Comparison of ENCODE assay signal across 10 cellular contexts in genomic region chr10:114638874-114639625, GRCh38. TPM values are rescaled to one million over a fixed set of nuclear protein-coding genes. Genes with fewer than 3 reads are reported as not detected.
A peak's percentile ranks its signal among the peaks of the same experiment; 100 is the strongest.
DNase-seq lines count a peak whose midpoint lies in the region; ATAC-seq, FAIRE-seq and TF ChIP-seq lines count a peak whose summit lies in the region.
"Had no signal": no experiment of that assay in that cellular context is flagged by ENCODE, and none has a peak within 500 bp of the region (broad histone marks: within the 10 kb centered on the region; RNA-seq: fewer than 3 reads in every experiment).

No MANE protein-coding gene starts in this region.

- H3K79me2 ChIP-seq in fibroblast of lung (ENCODE audit: control insufficient read depth, insufficient read depth, low read length) = no peaks in the 10 kb centered on the region

- no peaks in the 10 kb centered on the region for H3K9me3 ChIP-seq in fibroblast of lung (ENCODE audit: control insufficient read depth, insufficient read depth, low read depth, low read length)
- H3K9me3 ChIP-seq in upper lobe of left lung = no peaks in the 10 kb centered on the region

- no peak for FAIRE-seq in H54 (lab: Jason Lieb, UNC)
- FAIRE-seq: bronchial epithelial cell had no signal

- DNase-seq in A172 (ENCODE audit: low spot score) (peak; percentile 94), NCI-H446 (lab: John Stamatoyannopoulos, UW) (peak; percentile 15 to 29), fibroblast of lung (ENCODE audit: low read depth in 2 of 2) (peak; percentile 80 to 99), H54 (ENCODE audit: insufficient read length, low spot score) (no peak), upper lobe of left lung (no peak), NCI-H774 (lab: John Stamatoyannopoulos, UW) (no peak), KG1 (lab: John Stamatoyannopoulos, UW) (no peak)
- DNase-seq: SW 1271 had no signal

- H3K27ac ChIP-seq in fibroblast of lung (ENCODE audit: insufficient read depth, low read length) (no peak overlapping the region), upper lobe of left lung (no peak overlapping the region)

- H2AFZ ChIP-seq in fibroblast of lung (ENCODE audit: low read length) = no peak overlapping the region

- H3K4me2 ChIP-seq in fibroblast of lung (ENCODE audit: extremely low read depth, insufficient read depth, low read length) = no peak overlapping the region

- H3K4me1 ChIP-seq in fibroblast of lung (ENCODE audit: control insufficient read depth, extremely low read depth, insufficient read depth, low read length) (peaks cover 19% of the 10 kb centered on the region), upper lobe of left lung (peaks cover 14 to 24% (median 24%) of the 10 kb centered on the region in 4 donors)

- ATAC-seq in GM19372 (IDR thresholded peaks at IDR 0.05; ENCODE audit: low read depth, unreplicated experiment) (peak; percentile 49), upper lobe of left lung (ENCODE audit: low FRiP score in 2 of 2) (no peak)

- no peak for TF ChIP-seq CTCF in fibroblast of lung (conservative IDR thresholded peaks at IDR 0.05 in 1 of 2, IDR thresholded peaks at IDR 0.05 in 1 of 2; ENCODE audit: low read depth in 1 of 2, low read length in 2 of 2)
- no peak for TF ChIP-seq CTCF in upper lobe of left lung (IDR thresholded peaks at IDR 0.05)

- no peak overlapping the region for H3K9ac ChIP-seq in fibroblast of lung (ENCODE audit: insufficient read depth, low read length)

- TF ChIP-seq POLR2A in H54 (IDR thresholded peaks at IDR 0.05; ENCODE audit: low read depth, low read length) = no peak
- no peak for TF ChIP-seq POLR2A in upper lobe of left lung (IDR thresholded peaks at IDR 0.05)

- WGBS in upper lobe of left lung, 2 donors = 62 to 66% methylated on average over 7 of the region's 7 CpGs

- TF ChIP-seq EP300 in upper lobe of left lung (IDR thresholded peaks at IDR 0.05) = no peak

- H3K4me3 ChIP-seq in fibroblast of lung (replicated peaks in 1 of 4; ENCODE audit: control extremely low read depth in 1 of 4, insufficient read depth in 1 of 4, low read depth in 3 of 4, low read length in 4 of 4) = no peak overlapping the region
- no peak overlapping the region for H3K4me3 ChIP-seq in upper lobe of left lung

- H3K27me3 ChIP-seq in fibroblast of lung (ENCODE audit: control insufficient read depth, insufficient read depth, low read length) (no peaks in the 10 kb centered on the region), upper lobe of left lung (no peaks in the 10 kb centered on the region)

- no peaks in the 10 kb centered on the region for H3K36me3 ChIP-seq in fibroblast of lung (ENCODE audit: control insufficient read depth, insufficient read depth, low read length)
- no peaks in the 10 kb centered on the region for H3K36me3 ChIP-seq in upper lobe of left lung

- no peaks in the 10 kb centered on the region for H4K20me1 ChIP-seq in fibroblast of lung (ENCODE audit: control insufficient read depth, extremely low read depth, insufficient read depth, low read length)

RNA-seq across cellular contexts. Expression of gene ABLIM1, which starts 19.0 kb away (rescaled TPM):
- total RNA-seq in A172 (2014; rRNA removed; shearing (Covaris generic)) = 1.8 and 2.3 TPM in 2 replicates
- total RNA-seq in fibroblast of lung (4.9 and 5.3 TPM in 2 replicates), upper lobe of left lung (100 to 1,000 TPM in 5 of 6 donors, 10 to 100 TPM in 1; 92.2 to 153 (median 131) TPM)
- 13.6 and 14.0 TPM in 2 replicates for polyA plus RNA-seq in fibroblast of lung
- 5.0 and 7.8 TPM in 2 replicates for polyA plus RNA-seq in fibroblast of lung (2012)
- 24.8 and 51.0 TPM in 2 replicates for polyA minus RNA-seq in fibroblast of lung (ENCODE audit: low replicate concordance)

Comparison
In these comparisons a context has a peak if more than half of its experiments do, and no peak if none do; other contexts are left out.
1. DNase-seq: peak in A172 (single experiment), NCI-H446 (2 of 2) and fibroblast of lung (2 of 2); none in H54 (single experiment), upper lobe of left lung (0 of 2), NCI-H774 (single experiment) and KG1 (single experiment).
2. RNA of gene ABLIM1, which starts 19.0 kb away (total RNA-seq): 92.2 to 153 TPM in upper lobe of left lung; 4.9 to 5.3 TPM in fibroblast of lung and 1.8 to 2.3 TPM in A172; every median in the first group is over 10 times any median in the second.